2 cellular contexts compared by ENCODE assay signal in genomic region chr5:72452515-72453259, GRCh38.
A peak's percentile ranks its signal among the peaks of the same experiment; 100 is the strongest.
TF ChIP-seq lines count a peak whose summit lies in the region.

No MANE protein-coding gene starts in this region.

TF ChIP-seq in IMR-90, 13 proteins besides CTCF, POLR2A, EP300 and RAD21:
- TF ChIP-seq RFX5 (IDR thresholded peaks at IDR 0.05; ENCODE audit: low read depth, low read length) (no peak), FOS (IDR thresholded peaks at IDR 0.05; ENCODE audit: low read depth, low read length) (peak; percentile 7; the same call in 1 of the 2 replicates)

TF ChIP-seq in H1, 55 proteins besides CTCF, POLR2A, EP300 and RAD21:
- no peak for TF ChIP-seq CBX8 (IDR thresholded peaks at IDR 0.05; ENCODE audit: borderline replicate concordance, low read depth, low read length)
- no peak for TF ChIP-seq CHD7 (IDR thresholded peaks at IDR 0.05; ENCODE audit: insufficient replicate concordance, low read length)
- no peak for TF ChIP-seq SP1 (IDR thresholded peaks at IDR 0.05; ENCODE audit: low read depth, low read length)
- no peak for TF ChIP-seq BCL11A (IDR thresholded peaks at IDR 0.05; ENCODE audit: low read depth in 2 of 2, low read length in 2 of 2)
- TF ChIP-seq SIN3A (conservative IDR thresholded peaks at IDR 0.05 in 1 of 2, IDR thresholded peaks at IDR 0.05 in 1 of 2; ENCODE audit: low read depth in 1 of 2, low read length in 2 of 2): no peak
- TF ChIP-seq SIRT6 (IDR thresholded peaks at IDR 0.05; ENCODE audit: low read length): no peak
- no peak for TF ChIP-seq CBX5 (IDR thresholded peaks at IDR 0.05; ENCODE audit: low read depth, low read length)
- TF ChIP-seq SP2 (IDR thresholded peaks at IDR 0.05; ENCODE audit: low read length): no peak
- TF ChIP-seq SAP30 (IDR thresholded peaks at IDR 0.05; ENCODE audit: insufficient read depth, insufficient replicate concordance, low read length): no peak
- TF ChIP-seq PHF8 (conservative IDR thresholded peaks at IDR 0.05; ENCODE audit: low read depth, low read length): no peak
